1 cellular context compared by ENCODE assay signal in genomic region chr1:43274804-43275180, GRCh38.
TF ChIP-seq lines count a peak whose summit lies in the region.

No MANE protein-coding gene starts in this region.

TF ChIP-seq in IMR-90, 13 proteins besides CTCF, POLR2A, EP300 and RAD21 (continued from another document):
- TF ChIP-seq SMC3 (IDR thresholded peaks at IDR 0.05; ENCODE audit: low read depth, low read length): no peak
- TF ChIP-seq CEBPB (IDR thresholded peaks at IDR 0.05; ENCODE audit: low read depth, low read length): no peak
- TF ChIP-seq CHD1 (IDR thresholded peaks at IDR 0.05; ENCODE audit: low read depth, low read length): no peak
- no peak for TF ChIP-seq USF2 (IDR thresholded peaks at IDR 0.05; ENCODE audit: low read depth, low read length)
- TF ChIP-seq MXI1 (IDR thresholded peaks at IDR 0.05; ENCODE audit: borderline replicate concordance, low read depth, low read length): no peak
- TF ChIP-seq BHLHE40 (IDR thresholded peaks at IDR 0.05; ENCODE audit: low read depth, low read length): no peak
- TF ChIP-seq ELK1 (IDR thresholded peaks at IDR 0.05; ENCODE audit: borderline replicate concordance, low read depth, low read length): no peak
